In the genomic region with DNA sequence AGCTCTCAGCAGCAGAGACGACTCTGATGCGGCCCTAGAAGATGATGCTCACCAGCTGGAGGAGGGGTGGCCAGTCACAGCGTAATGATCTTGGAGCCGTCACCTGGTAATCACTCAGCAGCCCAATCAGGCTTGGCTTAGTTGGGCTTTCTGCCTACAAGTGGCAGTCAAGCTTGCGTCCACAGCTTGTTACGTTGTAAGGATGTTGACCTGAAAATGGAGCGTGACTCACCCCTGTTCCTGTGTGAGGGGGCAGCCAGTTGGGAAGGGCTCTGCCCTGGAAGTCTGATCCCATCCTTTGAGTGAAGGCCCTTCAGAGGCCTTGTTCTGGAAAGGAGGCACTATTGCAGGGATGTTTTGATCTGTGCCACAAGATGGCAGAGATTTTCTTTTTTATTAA, we compare ENCODE assay signal across 17 cellular contexts.
DNase-seq lines count a peak whose midpoint lies in the region; ATAC-seq and TF ChIP-seq lines count a peak whose summit lies in the region.
"Had no signal": no experiment of that assay in that cellular context is flagged by ENCODE, and none has a peak within 500 bp of the region (broad histone marks: within the 10 kb centered on the region; RNA-seq: fewer than 3 reads in every experiment).

No MANE protein-coding gene starts in this region.

- H3K36me3 Mint-ChIP-seq in nephron progenitor cell (ENCODE audit: low read depth) = peaks cover 8% of the 10 kb centered on the region

- in situ Hi-C loops in brain microvascular endothelial cell (cut with HindIII; ENCODE audit: low pct_ligation_motif_present, low sequenced_read_pairs) = no loop called here

- no peak overlapping the region for H3K4me3 Mint-ChIP-seq in nephron progenitor cell
- H3K4me3 Mint-ChIP-seq: immature natural killer cell had no signal

- H3K27ac ChIP-seq in brain microvascular endothelial cell = no peak overlapping the region
- H3K27ac ChIP-seq: adrenal gland, pancreas had no signal

- H3K27me3 ChIP-seq in brain microvascular endothelial cell (replicated peaks) = no peaks in the 10 kb centered on the region
- H3K27me3 ChIP-seq: adrenal gland, pancreas had no signal

- peaks cover 37% of the 10 kb centered on the region for H3K4me1 Mint-ChIP-seq in nephron progenitor cell

- peaks cover 8% of the 10 kb centered on the region for H3K27me3 Mint-ChIP-seq in nephron progenitor cell (ENCODE audit: low read depth, poor library complexity)

- no peak overlapping the region for H3K4me3 ChIP-seq in HFF-Myc (replicated peaks; ENCODE audit: low read depth, low read length)
- no peak overlapping the region for H3K4me3 ChIP-seq in brain microvascular endothelial cell (ENCODE audit: low read depth, low read length)
- H3K4me3 ChIP-seq: adrenal gland, pancreas had no signal

- H3K27ac Mint-ChIP-seq in nephron progenitor cell = peak overlapping the region; percentile 26

- no peaks in the 10 kb centered on the region for H3K36me3 ChIP-seq in brain microvascular endothelial cell (replicated peaks)

- ATAC-seq in GM19455 (IDR thresholded peaks at IDR 0.05; ENCODE audit: unreplicated experiment) = no peak
- no peak for ATAC-seq in GM19452 (IDR thresholded peaks at IDR 0.05; ENCODE audit: unreplicated experiment)
- ATAC-seq: pancreas, PC-3 had no signal

- peak; percentile 86 for DNase-seq in AG09319 (ENCODE audit: extremely low read depth, low read depth)
- DNase-seq in HFF-Myc (ENCODE audit: extremely low read depth, low read depth) = peak; percentile 70
- DNase-seq in brain microvascular endothelial cell = no peak
- DNase-seq in nephron progenitor cell = no peak
- no peak for DNase-seq in AG08396 (ENCODE audit: low spot score)
- DNase-seq in KG1 (lab: John Stamatoyannopoulos, UW) = no peak
- DNase-seq: activated CD4-positive, CD25-positive, alpha-beta regulatory T cell treated with anti-CD3 and anti-CD28 coated beads, Interleukin-2, amount 50 U/mL, for 72 hours; activated T-cell treated with anti-CD3 and anti-CD28 coated beads, Interleukin-2, amount 50 U/mL, for 1 hour; cortex of kidney; immature natural killer cell; midbrain; NCI-H1092; pancreas; PC-3 had no signal

- TF ChIP-seq CTCF in AG09319 (IDR thresholded peaks at IDR 0.05; ENCODE audit: low read depth, low read length) (no peak), HFF-Myc (IDR thresholded peaks at IDR 0.05; ENCODE audit: low read depth, low read length, missing control alignments) (no peak), brain microvascular endothelial cell (IDR thresholded peaks at IDR 0.05; ENCODE audit: low read depth, low read length, missing control alignments) (peak; percentile 5), nephron progenitor cell (IDR thresholded peaks at IDR 0.05) (no peak)

- H3K9me3 Mint-ChIP-seq in nephron progenitor cell = no peaks in the 10 kb centered on the region
- H3K9me3 Mint-ChIP-seq: immature natural killer cell had no signal

Comparison
In these comparisons a context has a peak if more than half of its experiments do, and no peak if none do; other contexts are left out.
1. DNase-seq: peak in AG09319 (single experiment) and HFF-Myc (single experiment); none in brain microvascular endothelial cell (single experiment), nephron progenitor cell (single experiment), AG08396 (single experiment) and KG1 (single experiment).